In the genomic region with DNA sequence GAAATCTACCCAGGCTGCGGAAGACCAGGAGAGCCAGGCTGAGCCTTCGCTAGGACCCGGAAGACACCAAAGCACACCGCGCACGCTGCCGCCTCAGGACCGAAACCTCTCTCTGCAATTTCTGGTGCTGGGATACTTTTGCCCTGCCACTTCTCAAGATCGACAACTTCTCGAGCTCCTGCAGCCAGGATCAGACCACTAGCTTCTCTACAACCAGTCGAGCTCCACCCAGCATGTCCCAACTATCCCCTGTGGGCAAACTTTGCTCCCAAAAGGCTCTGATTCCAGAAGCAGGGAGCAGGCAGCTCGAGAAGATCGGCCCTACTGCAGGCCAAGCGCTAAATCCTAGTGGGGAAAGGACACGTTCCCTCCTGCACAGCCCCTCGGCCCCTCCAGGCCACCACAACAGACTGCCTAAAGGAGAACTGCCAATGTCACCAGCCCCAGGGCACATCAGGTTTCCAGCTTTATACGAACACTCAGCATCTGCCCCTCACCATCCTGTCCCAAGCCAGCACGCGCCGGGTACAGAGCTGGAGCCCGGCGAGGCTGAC, we compare ENCODE assay signal across 8 cellular contexts. TPM values are rescaled to one million over a fixed set of nuclear protein-coding genes. Genes with fewer than 3 reads are reported as not detected.
A peak's percentile ranks its signal among the peaks of the same experiment; 100 is the strongest.
DNase-seq lines count a peak whose midpoint lies in the region; ATAC-seq and TF ChIP-seq lines count a peak whose summit lies in the region.

No MANE protein-coding gene starts in this region.

- H3K36me3 Mint-ChIP-seq in CD8-positive, alpha-beta memory T cell: peaks cover 0 to 34% (median 0%) of the 10 kb centered on the region in 3 donors
- H3K36me3 Mint-ChIP-seq in activated naive CD8-positive, alpha-beta T cell treated with anti-CD3 and anti-CD28 coated beads, Interleukin-2, amount 10 ng/mL, durations not matched to agents 7 days and 5 days: peaks cover 6% of the 10 kb centered on the region

- no peaks in the 10 kb centered on the region for H3K9me3 Mint-ChIP-seq in CD8-positive, alpha-beta memory T cell
- no peaks in the 10 kb centered on the region for H3K9me3 Mint-ChIP-seq in activated naive CD8-positive, alpha-beta T cell treated with anti-CD3 and anti-CD28 coated beads, Interleukin-2, amount 10 ng/mL, durations not matched to agents 7 days and 5 days

- no peak for TF ChIP-seq CTCF in HL-60 (IDR thresholded peaks at IDR 0.05; ENCODE audit: insufficient read depth, low read length)
- no peak for TF ChIP-seq CTCF in RWPE1 (conservative IDR thresholded peaks at IDR 0.05; ENCODE audit: low read depth)
- TF ChIP-seq CTCF in cardiac muscle cell (IDR thresholded peaks at IDR 0.05; ENCODE audit: low read depth, low read length): no peak

- POLR2A ChIA-PET in CD8-positive, alpha-beta memory T cell (lab: Charles Lee): interaction anchor here (0.5 to 3.3 kb wide), 10 partner anchors 14 to 253 kb away, joined by 3 to 61 read pairs (median 5); a partner anchor contains a TSS
- POLR2A ChIA-PET in RWPE1 (lab: Yijun Ruan, JAX; ENCODE audit: low non-redundant PET): no interaction called here
- POLR2A ChIA-PET in activated naive CD8-positive, alpha-beta T cell treated with anti-CD3 and anti-CD28 coated beads, Interleukin-2, amount 10 ng/mL, durations not matched to agents 7 days and 5 days (lab: Charles Lee): interaction anchor here (0.6 to 3.7 kb wide), 16 partner anchors 20 to 806 kb away, joined by 3 to 88 read pairs (median 6); a partner anchor contains a TSS

- H3K27me3 ChIP-seq in CD8-positive, alpha-beta memory T cell (ENCODE audit: insufficient read depth, low read length, poor library complexity, severe bottlenecking): no peaks in the 10 kb centered on the region
- H3K27me3 ChIP-seq in HL-60 (ENCODE audit: insufficient read depth, poor library complexity, severe bottlenecking) (no peaks in the 10 kb centered on the region), cardiac muscle cell (no peaks in the 10 kb centered on the region)

- peak overlapping the region; percentile 100 for H3K4me3 ChIP-seq in CD8-positive, alpha-beta memory T cell (ENCODE audit: low read length)
- H3K4me3 ChIP-seq in HL-60 (replicated peaks; ENCODE audit: insufficient read depth, low read length) (peak overlapping the region; percentile 80), cardiac muscle cell (peak overlapping the region; percentile 88)

- peak overlapping the region; percentile 92 to 100 (median 99) for H3K4me3 Mint-ChIP-seq in CD8-positive, alpha-beta memory T cell
- peak overlapping the region; percentile 98 for H3K4me3 Mint-ChIP-seq in activated naive CD8-positive, alpha-beta T cell treated with anti-CD3 and anti-CD28 coated beads, Interleukin-2, amount 10 ng/mL, durations not matched to agents 7 days and 5 days

- peak overlapping the region; percentile 86 to 100 (median 96) for H3K27ac Mint-ChIP-seq in CD8-positive, alpha-beta memory T cell
- H3K27ac Mint-ChIP-seq in activated naive CD8-positive, alpha-beta T cell treated with anti-CD3 and anti-CD28 coated beads, Interleukin-2, amount 10 ng/mL, durations not matched to agents 7 days and 5 days: peak overlapping the region; percentile 100

- peak overlapping the region; percentile 97 for H3K27ac ChIP-seq in CD8-positive, alpha-beta memory T cell (ENCODE audit: low read depth, low read length)
- H3K27ac ChIP-seq in HL-60 (replicated peaks) (peak overlapping the region; percentile 96), RWPE1 (peak overlapping the region; percentile 95), cardiac muscle cell (peak overlapping the region; percentile 96)

- H3K4me1 ChIP-seq in CD8-positive, alpha-beta memory T cell (ENCODE audit: insufficient read depth, low read length): peaks cover 28% of the 10 kb centered on the region
- H3K4me1 ChIP-seq in cardiac muscle cell (ENCODE audit: low read depth): peaks cover 11% of the 10 kb centered on the region

- H3K4me1 Mint-ChIP-seq in CD8-positive, alpha-beta memory T cell: peaks cover 29 to 52% (median 40%) of the 10 kb centered on the region in 3 donors
- H3K4me1 Mint-ChIP-seq in activated naive CD8-positive, alpha-beta T cell treated with anti-CD3 and anti-CD28 coated beads, Interleukin-2, amount 10 ng/mL, durations not matched to agents 7 days and 5 days: peaks cover 22% of the 10 kb centered on the region

- peak; percentile 23 to 61 (median 36) for DNase-seq in CD8-positive, alpha-beta memory T cell
- peak in 1 of 2 experiments; percentile 56 for DNase-seq in HL-60 (ENCODE audit: low read depth in 1 of 2, low spot score in 1 of 2)
- peak; percentile 55 for DNase-seq in RWPE1 (ENCODE audit: low spot score)
- DNase-seq in activated naive CD8-positive, alpha-beta T cell treated with anti-CD3 and anti-CD28 coated beads, Interleukin-2, amount 10 ng/mL, durations not matched to agents 7 days and 5 days: peak; percentile 63
- DNase-seq in cardiac muscle cell (ENCODE audit: low read depth in 1 of 2, low spot score in 1 of 2): peak; percentile 63 to 71
- peak; percentile 85 for DNase-seq in posterior vena cava (ENCODE audit: low spot score)

- CTCF ChIA-PET in CD8-positive, alpha-beta memory T cell (lab: Charles Lee): interaction anchor here (1.0 to 3.5 kb wide), 6 partner anchors 19 to 177 kb away, joined by 3 to 34 read pairs (median 5); a partner anchor contains a TSS
- CTCF ChIA-PET in RWPE1 (lab: Yijun Ruan, JAX): interaction anchor here (0.6 to 1.5 kb wide), 6 partner anchors 69 to 1400 kb away, joined by 3 to 5 read pairs (median 5); no protein-coding TSS in a partner anchor

- no peaks in the 10 kb centered on the region for H3K36me3 ChIP-seq in CD8-positive, alpha-beta memory T cell (ENCODE audit: insufficient read depth, low read length)
- H3K36me3 ChIP-seq in cardiac muscle cell: peaks cover 6% of the 10 kb centered on the region

- H3K9me3 ChIP-seq in CD8-positive, alpha-beta memory T cell (ENCODE audit: low read length): no peaks in the 10 kb centered on the region
- H3K9me3 ChIP-seq in cardiac muscle cell (ENCODE audit: low read depth): no peaks in the 10 kb centered on the region

- no peak for ATAC-seq in activated naive CD8-positive, alpha-beta T cell treated with anti-CD3 and anti-CD28 coated beads, Interleukin-2, amount 10 ng/mL, durations not matched to agents 7 days and 5 days (ENCODE audit: low read depth)
- ATAC-seq in HG03097 (IDR thresholded peaks at IDR 0.05; ENCODE audit: low FRiP score, unreplicated experiment): no peak
- no peak for ATAC-seq in HG03135 (IDR thresholded peaks at IDR 0.05; ENCODE audit: unreplicated experiment)

- intact Hi-C loops in posterior vena cava (cut with DNase I): loop anchor here (5.0 to 10.0 kb wide), 4 partner anchors 54 to 204 kb away; no protein-coding TSS in a partner anchor

- peaks cover 0 to 1% of the 10 kb centered on the region in 2 donors for H3K27me3 Mint-ChIP-seq in CD8-positive, alpha-beta memory T cell
- H3K27me3 Mint-ChIP-seq in activated naive CD8-positive, alpha-beta T cell treated with anti-CD3 and anti-CD28 coated beads, Interleukin-2, amount 10 ng/mL, durations not matched to agents 7 days and 5 days: no peaks in the 10 kb centered on the region

RNA-seq across cellular contexts. Expression of a gene that starts 1.0 kb away (rescaled TPM):
- total RNA-seq in CD8-positive, alpha-beta memory T cell: 10 to 100 TPM; 48.6 to 59.8 TPM
- polyA plus RNA-seq in CD8-positive, alpha-beta memory T cell: 22.3 TPM
- total RNA-seq in activated naive CD8-positive, alpha-beta T cell treated with anti-CD3 and anti-CD28 coated beads, Interleukin-2, amount 10 ng/mL, durations not matched to agents 7 days and 5 days: 10 to 100 TPM; 57.4 to 59.1 TPM
- total RNA-seq in cardiac muscle cell: 16.3 and 34.5 TPM in 2 replicates
- polyA plus RNA-seq in cardiac muscle cell: 17.8 and 24.1 TPM in 2 replicates
- 10 to 100 TPM; 24.2 to 33.6 TPM for total RNA-seq in posterior vena cava

RNA-seq across cellular contexts. Expression of a gene that starts 40.2 kb away (rescaled TPM):
- total RNA-seq in CD8-positive, alpha-beta memory T cell: 10 to 100 TPM; 74.5 to 74.9 TPM
- 69.8 TPM for polyA plus RNA-seq in CD8-positive, alpha-beta memory T cell
- 100 to 1,000 TPM; 146 to 149 TPM for total RNA-seq in activated naive CD8-positive, alpha-beta T cell treated with anti-CD3 and anti-CD28 coated beads, Interleukin-2, amount 10 ng/mL, durations not matched to agents 7 days and 5 days
- total RNA-seq in cardiac muscle cell: 207 and 410 TPM in 2 replicates
- 235 and 328 TPM in 2 replicates for polyA plus RNA-seq in cardiac muscle cell
- total RNA-seq in posterior vena cava: 10 to 100 TPM; 52.6 to 65.7 TPM

RNA-seq across cellular contexts. Expression of a gene that starts 46.3 kb away (rescaled TPM):
- 100 to 1,000 TPM; 101 to 109 TPM for total RNA-seq in CD8-positive, alpha-beta memory T cell
- polyA plus RNA-seq in CD8-positive, alpha-beta memory T cell: 35.3 TPM
- 100 to 1,000 TPM; 132 to 134 TPM for total RNA-seq in activated naive CD8-positive, alpha-beta T cell treated with anti-CD3 and anti-CD28 coated beads, Interleukin-2, amount 10 ng/mL, durations not matched to agents 7 days and 5 days
- total RNA-seq in cardiac muscle cell (25.9 and 42.5 TPM in 2 replicates), posterior vena cava (10 to 100 TPM; 77.5 to 89.6 TPM)
- polyA plus RNA-seq in cardiac muscle cell: 86.1 and 109 TPM in 2 replicates
